ENCODE assay signal across 27 cellular contexts in the genomic region with DNA sequence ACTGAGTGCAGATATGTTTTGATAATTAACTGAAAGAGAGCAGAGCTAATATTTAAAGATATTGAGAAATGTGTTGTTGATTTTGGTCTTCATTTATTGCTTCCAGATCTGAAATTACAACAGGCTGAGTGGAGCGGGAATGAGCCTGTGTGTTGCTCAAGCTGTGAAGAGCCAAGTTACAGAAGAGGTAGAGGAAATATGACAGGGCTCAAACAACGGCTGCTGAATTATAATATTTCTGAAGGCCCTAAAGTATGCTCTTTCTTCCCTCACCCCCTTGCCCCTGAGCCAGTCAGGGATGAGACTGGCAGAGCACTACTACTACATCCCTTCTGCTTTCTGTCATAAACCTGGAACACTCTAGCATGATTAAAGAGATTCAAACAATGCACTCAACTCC.
DNase-seq lines count a peak whose midpoint lies in the region; ATAC-seq and TF ChIP-seq lines count a peak whose summit lies in the region.
"Had no signal": no experiment of that assay in that cellular context is flagged by ENCODE, and none has a peak within 500 bp of the region (broad histone marks: within the 10 kb centered on the region; RNA-seq: fewer than 3 reads in every experiment).

No MANE protein-coding gene starts in this region.

- H3K9me3 ChIP-seq in adipocyte (ENCODE audit: control insufficient read depth, low read length) = no peaks in the 10 kb centered on the region
- H3K9me3 ChIP-seq: HAP-1, heart left ventricle, SJSA1, transverse colon had no signal

- no peak for TF ChIP-seq CTCF in foreskin keratinocyte (conservative IDR thresholded peaks at IDR 0.05)

- H3K27me3 ChIP-seq in adipocyte (replicated peaks; ENCODE audit: control insufficient read depth, insufficient read depth, low read length) = no peaks in the 10 kb centered on the region
- no peaks in the 10 kb centered on the region for H3K27me3 ChIP-seq in foreskin keratinocyte
- H3K27me3 ChIP-seq: heart left ventricle, SJSA1, transverse colon had no signal

- DNase-seq in DMS 273 (lab: John Stamatoyannopoulos, UW; ENCODE audit: unreplicated experiment) (peak; percentile 22), DMS 273 treated with DMSO at 0.1 percent for 48 hours (lab: John Stamatoyannopoulos, UW) (no peak), adipocyte (ENCODE audit: low read depth) (peak; percentile 66), foreskin keratinocyte (no peak), sciatic nerve (ENCODE audit: low spot score) (no peak), ureter (ENCODE audit: low spot score) (no peak), SK-N-DZ (ENCODE audit: low spot score) (no peak)
- DNase-seq: activated CD4-positive, alpha-beta T cell treated with anti-CD3 and anti-CD28 coated beads, Interleukin-2, amount 50 U/mL, for 48 hours; activated CD4-positive, CD25-positive, alpha-beta regulatory T cell treated with anti-CD3 and anti-CD28 coated beads, Interleukin-2, amount 50 U/mL, for 72 hours; activated T-cell treated with anti-CD3 and anti-CD28 coated beads, Interleukin-2, amount 50 U/mL, for 48 hours; C1 segment of cervical spinal cord; cerebellar nuclear complex; COR-L47; heart left ventricle; Karpas-422; kidney; natural killer cell; NCI-H1417 treated with DMSO at 0.1 percent for 48 hours; NCI-H510A; RPMI8226; stimulated activated CD4-positive, alpha-beta T cell treated with anti-CD3 and anti-CD28 coated beads, Interleukin-4, amount 100 ng/mL, for 24 hours; transverse colon had no signal

- H3K27ac ChIP-seq in foreskin keratinocyte = peak overlapping the region; percentile 13
- H3K27ac ChIP-seq: 22Rv1, heart left ventricle, HL-60, SJSA1, transverse colon had no signal

- ATAC-seq in foreskin keratinocyte = no peak
- ATAC-seq in sciatic nerve = peak; percentile 62
- no peak for ATAC-seq in GM19467 (IDR thresholded peaks at IDR 0.05; ENCODE audit: unreplicated experiment)
- ATAC-seq: heart left ventricle, natural killer cell had no signal

- H3K36me3 ChIP-seq in adipocyte (ENCODE audit: control insufficient read depth, insufficient read depth, low read length, severe bottlenecking) = no peaks in the 10 kb centered on the region
- H3K36me3 ChIP-seq: HAP-1, heart left ventricle, SJSA1, transverse colon had no signal

- peak overlapping the region; percentile 39 for H3K4me3 ChIP-seq in adipocyte (ENCODE audit: low read length)
- H3K4me3 ChIP-seq: HAP-1, heart left ventricle, SJSA1, transverse colon had no signal

- peak overlapping the region; percentile 21 for H3K9ac ChIP-seq in adipocyte (ENCODE audit: low read length)

- peaks cover 18% of the 10 kb centered on the region for H3K4me1 ChIP-seq in adipocyte (ENCODE audit: control insufficient read depth, insufficient read depth, low read length)
- H3K4me1 ChIP-seq in foreskin keratinocyte = peaks cover 10% of the 10 kb centered on the region
- H3K4me1 ChIP-seq: HAP-1, heart left ventricle, SJSA1, transverse colon had no signal

- intact Hi-C loops in sciatic nerve (cut with DNase I) = no loop called here

Comparison
In these comparisons a context has a peak if more than half of its experiments do, and no peak if none do; other contexts are left out.
1. DNase-seq: peak in DMS 273 (single experiment) and adipocyte (single experiment); none in DMS 273 treated with DMSO at 0.1 percent for 48 hours (single experiment), foreskin keratinocyte (0 of 2), sciatic nerve (single experiment), ureter (single experiment) and SK-N-DZ (single experiment).